ENCODE assay signal across 21 cellular contexts in genomic region chr6:130827247-130828149, GRCh38. TPM values are rescaled to one million over a fixed set of nuclear protein-coding genes. Genes with fewer than 3 reads are reported as not detected.
DNase-seq lines count a peak whose midpoint lies in the region; ATAC-seq, FAIRE-seq and TF ChIP-seq lines count a peak whose summit lies in the region.
"Had no signal": no experiment of that assay in that cellular context is flagged by ENCODE, and none has a peak within 500 bp of the region (broad histone marks: within the 10 kb centered on the region; RNA-seq: fewer than 3 reads in every experiment).

SMLR1 (plus strand) TSS chr6:130827406; CDS start chr6:130827414, 8 bp downstream.

- H3K27me3 ChIP-seq in H9 (ENCODE audit: insufficient read depth, low read length) (no peaks in the 10 kb centered on the region), bronchial epithelial cell (ENCODE audit: control insufficient read depth, insufficient read depth, low read length) (no peaks in the 10 kb centered on the region), gastroesophageal sphincter (no peaks in the 10 kb centered on the region), esophagus squamous epithelium (no peaks in the 10 kb centered on the region)

- TF ChIP-seq CTCF in H9 (conservative IDR thresholded peaks at IDR 0.05) (no peak), bronchial epithelial cell (IDR thresholded peaks at IDR 0.05; ENCODE audit: insufficient read depth, low read length, severe bottlenecking) (no peak), gastroesophageal sphincter (IDR thresholded peaks at IDR 0.05) (no peak), esophagus squamous epithelium (IDR thresholded peaks at IDR 0.05) (no peak)

- H3K79me1 ChIP-seq in H9 (ENCODE audit: insufficient read depth, low read depth, low read length, poor library complexity, severe bottlenecking): no peaks in the 10 kb centered on the region

- DNase-seq in H9: no peak
- no peak for DNase-seq in bronchial epithelial cell (ENCODE audit: low read depth)
- no peak for DNase-seq in left colon
- DNase-seq in renal cortical epithelial cell (ENCODE audit: low read depth): peak; percentile 42
- DNase-seq in NCI-H1930 (lab: John Stamatoyannopoulos, UW): no peak
- DNase-seq in SHP77 (lab: John Stamatoyannopoulos, UW): no peak
- DNase-seq in esophagus squamous epithelium (lab: John Stamatoyannopoulos, UW): no peak
- DNase-seq: CD4-positive, CD25-positive, alpha-beta regulatory T cell; DMS79; GF-D8; KBM-7; NCI-H1092; NCI-H2107; NCI-H226; NCI-H526; OCI-M1 had no signal

- no peaks in the 10 kb centered on the region; a peak in 2 of 7 replicates for H3K36me3 Mint-ChIP-seq in H9 (ENCODE audit: insufficient read depth in 1 of 3, low read depth in 3 of 3)
- H3K36me3 Mint-ChIP-seq: CD4-positive, CD25-positive, alpha-beta regulatory T cell had no signal

- H2AFZ ChIP-seq in H9 (ENCODE audit: low read length): no peak within 1 kb of the TSS

- no peaks in the 10 kb centered on the region for H4K20me1 ChIP-seq in H9 (ENCODE audit: control insufficient read depth, insufficient read depth, insufficient read length)

- no peak within 1 kb of the TSS for H4K5ac ChIP-seq in H9 (ENCODE audit: insufficient read length, low read depth, low read length)

- H4K91ac ChIP-seq in H9 (ENCODE audit: insufficient read length, low read depth, low read length): no peak within 1 kb of the TSS

- TF ChIP-seq POLR2A in gastroesophageal sphincter (IDR thresholded peaks at IDR 0.05) (no peak), esophagus squamous epithelium (IDR thresholded peaks at IDR 0.05) (no peak)

- H3K4me3 Mint-ChIP-seq in H9: no peak within 1 kb of the TSS; a peak in 1 of 5 replicates
- H3K4me3 Mint-ChIP-seq: CD4-positive, CD25-positive, alpha-beta regulatory T cell had no signal

- H3K4me2 ChIP-seq in H9 (ENCODE audit: insufficient read depth, insufficient read length, low read length): no peak within 1 kb of the TSS

- no peak within 1 kb of the TSS for H3K23ac ChIP-seq in H9 (ENCODE audit: insufficient read length, low read depth, low read length)

- H3K9ac ChIP-seq in H9 (ENCODE audit: extremely low read depth, insufficient read length, low read length): no peak within 1 kb of the TSS

- no peak within 1 kb of the TSS for H4K8ac ChIP-seq in H9 (replicated peaks; ENCODE audit: insufficient read length, low read depth, low read length)

- peak; percentile 55 for ATAC-seq in left colon
- ATAC-seq in gastroesophageal sphincter: no peak

- no peak within 1 kb of the TSS for H3K4me3 ChIP-seq in bronchial epithelial cell (ENCODE audit: low read depth, low read length)
- H3K4me3 ChIP-seq in gastroesophageal sphincter: no peak within 1 kb of the TSS
- H3K4me3 ChIP-seq in esophagus squamous epithelium: no peak within 1 kb of the TSS

- H3K4ac ChIP-seq in H9 (ENCODE audit: low read depth, low read length): no peak within 1 kb of the TSS

- no peak within 1 kb of the TSS for H3K56ac ChIP-seq in H9 (ENCODE audit: insufficient read length, low read depth, low read length)

- H2BK5ac ChIP-seq in H9 (ENCODE audit: insufficient read length, low read length): no peak within 1 kb of the TSS

- H2BK12ac ChIP-seq in H9 (ENCODE audit: insufficient read length, low read depth, low read length): no peak within 1 kb of the TSS

- no peaks in the 10 kb centered on the region for H3K36me3 ChIP-seq in bronchial epithelial cell (ENCODE audit: control insufficient read depth, insufficient read depth, low read length)
- H3K36me3 ChIP-seq in gastroesophageal sphincter: no peaks in the 10 kb centered on the region
- no peaks in the 10 kb centered on the region for H3K36me3 ChIP-seq in esophagus squamous epithelium

- no peak within 1 kb of the TSS for H3K27ac ChIP-seq in H9 (ENCODE audit: insufficient read length, low read depth, low read length)
- no peak within 1 kb of the TSS for H3K27ac ChIP-seq in gastroesophageal sphincter
- no peak within 1 kb of the TSS for H3K27ac ChIP-seq in esophagus squamous epithelium
- H3K27ac ChIP-seq: RWPE1 had no signal

- no peak within 1 kb of the TSS for H3K14ac ChIP-seq in H9 (ENCODE audit: insufficient read depth, low read length)

- H3K27ac Mint-ChIP-seq in H9: peak within 1 kb of the TSS; percentile 47 to 75 (median 60); a peak in 4 of 7 replicates
- H3K27ac Mint-ChIP-seq: CD4-positive, CD25-positive, alpha-beta regulatory T cell had no signal

- no peaks in the 10 kb centered on the region for H3K9me3 ChIP-seq in H9 (ENCODE audit: control insufficient read depth, low read depth, low read length)
- H3K9me3 ChIP-seq in gastroesophageal sphincter: no peaks in the 10 kb centered on the region
- H3K9me3 ChIP-seq in esophagus squamous epithelium: no peaks in the 10 kb centered on the region

- H3K23me2 ChIP-seq in H9 (ENCODE audit: insufficient read length, low read depth, low read length, poor library complexity, severe bottlenecking): no peaks in the 10 kb centered on the region

- no peak within 1 kb of the TSS for H3T11ph ChIP-seq in H9 (ENCODE audit: low read length)

- TF ChIP-seq EP300 in gastroesophageal sphincter (IDR thresholded peaks at IDR 0.05): no peak

- no peak within 1 kb of the TSS for H2AK5ac ChIP-seq in H9 (ENCODE audit: insufficient read length, low read length)

- no peaks in the 10 kb centered on the region for H3K79me2 ChIP-seq in H9 (ENCODE audit: insufficient read depth, low read length)

- H3K27me3 Mint-ChIP-seq in H9 (ENCODE audit: low read depth): no peaks in the 10 kb centered on the region

- no peak within 1 kb of the TSS for H2BK120ac ChIP-seq in H9 (ENCODE audit: low read depth, low read length, poor library complexity, severe bottlenecking)

- no peak within 1 kb of the TSS for H3K18ac ChIP-seq in H9 (ENCODE audit: insufficient read length, low read depth, low read length)

- intact Hi-C loops in left colon (cut with DNase I, micrococcal nuclease): no loop called here
- intact Hi-C loops in esophagus squamous epithelium (cut with DNase I): no loop called here

- peaks cover 6% of the 10 kb centered on the region; the same call in 1 of the 2 replicates for H3K4me1 ChIP-seq in H9 (ENCODE audit: insufficient read depth, low read length)
- no peaks in the 10 kb centered on the region for H3K4me1 ChIP-seq in gastroesophageal sphincter
- no peaks in the 10 kb centered on the region for H3K4me1 ChIP-seq in esophagus squamous epithelium

- H2BK20ac ChIP-seq in H9 (ENCODE audit: low read depth, low read length, poor library complexity, severe bottlenecking): no peak within 1 kb of the TSS

- no CpG with 5 or more reads among the region's 11 CpGs for WGBS in H9 (ENCODE audit: extremely low coverage, insufficient read length, low lambda C conversion rate)
- 67 to 87% methylated on average over 7 to 8 of the region's 11 CpGs for WGBS in gastroesophageal sphincter (ENCODE audit: low coverage in 1 of 2), 2 donors
- 71 to 72% methylated on average over 11 of the region's 11 CpGs for whole genome bisulfite sequencing in esophagus squamous epithelium, 2 donors

- no peak within 1 kb of the TSS for H2BK15ac ChIP-seq in H9 (ENCODE audit: low read depth, low read length)

- no peaks in the 10 kb centered on the region for H3K9me3 Mint-ChIP-seq in H9

- peaks cover 17 to 22% of the 10 kb centered on the region in 2 experiments for H3K4me1 Mint-ChIP-seq in H9
- H3K4me1 Mint-ChIP-seq: CD4-positive, CD25-positive, alpha-beta regulatory T cell had no signal

- FAIRE-seq in bronchial epithelial cell (lab: Jason Lieb, UNC): peak; percentile 50

RNA-seq across cellular contexts. Expression of gene SMLR1, which starts in this region (rescaled TPM):
- not detected in 2 replicates for total RNA-seq in H9 (2021)
- not detected in 2 replicates for total RNA-seq in bronchial epithelial cell
- not detected for total RNA-seq in left colon
- total RNA-seq in renal cortical epithelial cell: not detected in 2 replicates
- total RNA-seq in gastroesophageal sphincter: not detected
- total RNA-seq in esophagus squamous epithelium: not detected
- total RNA-seq: CD4-positive, CD25-positive, alpha-beta regulatory T cell; H4; M059J; SK-MEL-5 had no signal

Comparison
In these comparisons a context has a peak if more than half of its experiments do, and no peak if none do; other contexts are left out.
1. Peak in ATAC-seq in left colon; RNA of the gene not detected or under 1 TPM.
2. Peak in DNase-seq in renal cortical epithelial cell; RNA of the gene not detected or under 1 TPM.